ENCODE assay signal across 21 cellular contexts in the genomic region with DNA sequence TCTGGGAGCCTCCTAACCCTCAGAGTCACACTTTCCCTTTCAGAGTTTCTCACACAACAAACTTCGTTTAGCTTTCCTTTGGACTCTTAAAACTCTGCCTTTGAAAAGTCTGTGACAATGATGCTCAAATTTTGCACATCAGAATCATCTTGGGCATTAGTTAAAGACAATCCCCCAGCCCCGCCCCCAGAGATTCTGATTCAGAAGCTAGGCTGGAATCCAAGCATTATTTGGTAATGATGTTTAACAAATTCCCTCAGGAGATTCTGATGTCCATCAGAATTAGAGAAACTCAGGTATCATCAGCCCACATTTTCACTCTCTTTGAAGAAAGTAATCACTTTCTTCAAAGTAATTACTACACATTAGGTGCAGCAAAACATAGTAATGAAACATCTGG. TPM values are rescaled to one million over a fixed set of nuclear protein-coding genes. Genes with fewer than 3 reads are reported as not detected.
DNase-seq lines count a peak whose midpoint lies in the region; ATAC-seq and TF ChIP-seq lines count a peak whose summit lies in the region.
"Had no signal": no experiment of that assay in that cellular context is flagged by ENCODE, and none has a peak within 500 bp of the region (broad histone marks: within the 10 kb centered on the region; RNA-seq: fewer than 3 reads in every experiment).

No MANE protein-coding gene starts in this region.

- peaks cover 5% of the 10 kb centered on the region for H3K4me1 Mint-ChIP-seq in MCF 10A (ENCODE audit: insufficient read depth, unreplicated experiment)

- CTCF ChIA-PET in MCF 10A (lab: Yijun Ruan, JAX), result interaction anchor here (0.5 to 0.8 kb wide), 2 partner anchors 9 to 101 kb away, joined by 3 read pairs; partner anchors contain the start of gene PLPP1
- CTCF ChIA-PET in PC-3 (lab: Charles Lee), result interaction anchor here (0.6 kb wide), 1 partner anchor 1344 kb away, joined by 3 read pairs; no protein-coding TSS in a partner anchor

- H3K4me2 ChIP-seq in PC-3 (ENCODE audit: low read length), result no peak overlapping the region
- H3K4me2 ChIP-seq: SK-N-SH had no signal

- H3F3A ChIP-seq in PC-3 (ENCODE audit: low read length, unreplicated experiment), result no peaks in the 10 kb centered on the region

- no peak overlapping the region for H3K4me3 ChIP-seq in breast epithelium
- H3K4me3 ChIP-seq in PC-3 (ENCODE audit: low read length), result no peak overlapping the region
- H3K4me3 ChIP-seq in epithelial cell of esophagus (ENCODE audit: low read length), result no peak overlapping the region

- H3K27me3 Mint-ChIP-seq in MCF 10A (ENCODE audit: insufficient read depth, unreplicated experiment), result no peaks in the 10 kb centered on the region

- H3K27me3 ChIP-seq in breast epithelium (no peaks in the 10 kb centered on the region), PC-3 (ENCODE audit: low read length) (no peaks in the 10 kb centered on the region)

- H4K20me1 ChIP-seq in PC-3 (ENCODE audit: low read length), result no peaks in the 10 kb centered on the region

- no peak for ATAC-seq in PC-3
- ATAC-seq in HG03354 (IDR thresholded peaks at IDR 0.05; ENCODE audit: poor library complexity, severe bottlenecking, unreplicated experiment), result no peak
- no peak for ATAC-seq in GM19455 (IDR thresholded peaks at IDR 0.05; ENCODE audit: unreplicated experiment)
- ATAC-seq in GM21786 (IDR thresholded peaks at IDR 0.05; ENCODE audit: unreplicated experiment), result no peak
- ATAC-seq: Panc1 had no signal

- no peaks in the 10 kb centered on the region for H3K9me3 Mint-ChIP-seq in MCF 10A (ENCODE audit: unreplicated experiment)
- H3K9me3 Mint-ChIP-seq: IgD-negative memory B cell had no signal

- POLR2A ChIA-PET in MCF 10A (lab: Yijun Ruan, JAX) (interaction anchor here (0.6 to 1.8 kb wide), 3 partner anchors 9 to 53 kb away, joined by 3 to 4 read pairs (median 3); partner anchors contain the start of gene PLPP1), PC-3 (lab: Charles Lee; ENCODE audit: unreplicated experiment) (no interaction called here)

- H3K36me3 ChIP-seq in breast epithelium (no peaks in the 10 kb centered on the region), PC-3 (ENCODE audit: low read depth, low read length) (no peaks in the 10 kb centered on the region)

- no peaks in the 10 kb centered on the region for H3K9me2 ChIP-seq in PC-3 (replicated peaks; ENCODE audit: low read length)
- H3K9me2 ChIP-seq: SK-N-SH had no signal

- TF ChIP-seq CTCF in MCF 10A (IDR thresholded peaks at IDR 0.05; ENCODE audit: unreplicated experiment) (no peak), breast epithelium (IDR thresholded peaks at IDR 0.05) (no peak), PC-3 (conservative IDR thresholded peaks at IDR 0.05; ENCODE audit: low read depth, low read length) (no peak), epithelial cell of esophagus (IDR thresholded peaks at IDR 0.05; ENCODE audit: insufficient read depth, low read depth, low read length, missing control alignments) (no peak)

- TF ChIP-seq POLR2A in breast epithelium (IDR thresholded peaks at IDR 0.05), result no peak

- no peak overlapping the region for H3K27ac ChIP-seq in breast epithelium
- no peak overlapping the region for H3K27ac ChIP-seq in PC-3 (ENCODE audit: low read length)
- H3K27ac ChIP-seq: 22Rv1 had no signal

- H3K4me1 ChIP-seq in breast epithelium, result no peaks in the 10 kb centered on the region
- H3K4me1 ChIP-seq in PC-3 (ENCODE audit: insufficient read depth, low read length), result peaks cover 4% of the 10 kb centered on the region; the same call in 1 of the 2 replicates

- no peak overlapping the region for H3K4me3 Mint-ChIP-seq in MCF 10A (ENCODE audit: unreplicated experiment)
- H3K4me3 Mint-ChIP-seq: IgD-negative memory B cell had no signal

- BruUV-seq in MCF 10A (replicated peaks; lab: Mats Ljungman, UMichigan) (no TSS peak), PC-3 (replicated peaks; lab: Mats Ljungman, UMichigan) (no TSS peak)

- peak; percentile 39 for DNase-seq in MCF 10A (ENCODE audit: unreplicated experiment)
- no peak for DNase-seq in breast epithelium (ENCODE audit: low spot score in 2 of 2)
- DNase-seq in PC-3, result peak; percentile 39
- DNase-seq in epithelial cell of esophagus (ENCODE audit: low read depth), result peak; percentile 60
- DNase-seq in RPMI8226, result no peak
- DNase-seq: C1 segment of cervical spinal cord, DMS79 treated with DMSO at 0.1 percent for 48 hours, GF-D8, H7, NCI-H146, NCI-H2081, NCI-H510A, NCI-H774, SHP77, SK-N-SH had no signal

- no peaks in the 10 kb centered on the region for H3K36me3 Mint-ChIP-seq in MCF 10A (ENCODE audit: insufficient read depth, unreplicated experiment)
- H3K36me3 Mint-ChIP-seq: IgD-negative memory B cell had no signal

- no peak overlapping the region for H2AFZ ChIP-seq in PC-3 (ENCODE audit: low read length)

- intact Hi-C loops in MCF 10A (cut with micrococcal nuclease), result no loop called here
- intact Hi-C loops in breast epithelium (cut with DNase I; ENCODE audit: low total_unique reads), result no loop called here
- intact Hi-C loops in PC-3 (cut with micrococcal nuclease), result no loop called here

- H3K27ac Mint-ChIP-seq in MCF 10A (ENCODE audit: low read depth, unreplicated experiment), result no peak overlapping the region

- no peaks in the 10 kb centered on the region for H3K79me2 ChIP-seq in PC-3 (ENCODE audit: low read length)

- H3K9ac ChIP-seq in PC-3 (ENCODE audit: low read length), result no peak overlapping the region
- H3K9ac ChIP-seq: SK-N-SH had no signal

- H3K9me3 ChIP-seq in breast epithelium (no peaks in the 10 kb centered on the region), PC-3 (ENCODE audit: low read length) (no peaks in the 10 kb centered on the region)
- H3K9me3 ChIP-seq: SK-N-SH had no signal

RNA-seq across cellular contexts. Expression of gene PLPP1, which starts 9.6 kb away (rescaled TPM):
- total RNA-seq in MCF 10A (2022), result 7.5 and 10.4 TPM in 2 replicates
- 100 to 1,000 TPM; 177 to 339 (median 237) TPM for total RNA-seq in breast epithelium
- total RNA-seq in PC-3 (2014; rRNA removed), result 16.2 and 21.1 TPM in 2 replicates

Comparison
In these comparisons a context has a peak if more than half of its experiments do, and no peak if none do; other contexts are left out.
1. DNase-seq: peak in MCF 10A (single experiment), PC-3 (single experiment) and epithelial cell of esophagus (single experiment); none in breast epithelium (0 of 2) and RPMI8226 (single experiment).